Comparison of ENCODE assay signal across 20 cellular contexts in the genomic region with DNA sequence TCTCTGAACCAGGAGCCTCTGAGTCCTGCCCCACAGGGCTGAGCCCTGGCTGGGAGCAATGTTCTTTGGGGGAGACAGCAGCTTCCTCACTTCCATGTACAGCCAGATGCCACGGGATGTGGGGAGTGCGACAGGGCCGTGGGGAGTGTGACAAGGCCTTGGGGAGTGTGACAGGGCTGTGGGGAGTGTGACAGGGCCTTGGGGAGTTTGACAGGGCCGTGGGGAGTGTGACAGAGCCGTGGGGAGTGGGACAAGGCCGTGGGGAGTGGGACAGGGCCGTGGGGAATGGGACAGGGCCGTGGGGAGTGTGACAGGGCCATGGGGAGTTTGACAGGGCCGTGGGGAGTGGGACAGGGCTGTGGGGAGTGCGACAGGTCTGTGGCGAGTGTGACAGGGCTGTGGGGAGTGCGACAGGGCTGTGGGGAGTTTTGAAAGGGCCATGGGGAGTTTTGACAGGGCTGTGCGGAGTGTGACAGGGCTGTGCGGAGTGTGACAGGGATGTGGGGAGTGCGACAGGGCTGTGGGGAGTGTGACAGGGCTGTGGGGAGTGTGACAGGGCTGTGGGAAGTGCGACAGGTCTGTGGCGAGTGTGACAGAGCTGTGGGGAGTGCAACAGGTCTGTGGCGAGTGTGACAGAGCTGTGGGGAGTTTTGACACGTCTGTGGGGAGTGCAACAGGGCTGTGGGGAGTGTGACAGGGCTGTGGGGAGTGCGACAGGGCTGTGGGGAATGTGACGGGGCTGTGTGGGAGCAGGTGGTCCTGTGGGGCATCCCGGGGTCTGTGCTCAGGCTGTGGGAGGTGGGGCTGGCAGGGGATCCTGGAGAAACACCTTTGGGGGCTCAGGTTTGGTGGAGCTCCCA. TPM values are rescaled to one million over a fixed set of nuclear protein-coding genes. Genes with fewer than 3 reads are reported as not detected.
A peak's percentile ranks its signal among the peaks of the same experiment; 100 is the strongest.
DNase-seq lines count a peak whose midpoint lies in the region; ATAC-seq and TF ChIP-seq lines count a peak whose summit lies in the region.
"Had no signal": no experiment of that assay in that cellular context is flagged by ENCODE, and none has a peak within 500 bp of the region (broad histone marks: within the 10 kb centered on the region; RNA-seq: fewer than 3 reads in every experiment).

No MANE protein-coding gene starts in this region.

- H3K4me3 Mint-ChIP-seq in activated T-helper 2 cell treated with anti-CD3 and anti-CD28 coated beads, Interferon-gamma antibody, Interleukin-2, Interleukin-4, amounts not matched to agents 10 μg/mL and 5 μg/mL and 100 μg/mL, durations not matched to agents 14 hours and 24 hours and 36 hours (ENCODE audit: low read depth), result no peak overlapping the region
- H3K4me3 Mint-ChIP-seq: GM23338 had no signal

- H3K9me3 Mint-ChIP-seq in activated T-helper 2 cell treated with anti-CD3 and anti-CD28 coated beads, Interferon-gamma antibody, Interleukin-2, Interleukin-4, amounts not matched to agents 10 μg/mL and 5 μg/mL and 100 μg/mL, durations not matched to agents 14 hours and 24 hours and 36 hours, result no peaks in the 10 kb centered on the region
- H3K9me3 Mint-ChIP-seq: GM23338 had no signal

- DNase-seq in colonic mucosa (peak; percentile 9), right lobe of liver (no peak), osteoblast (ENCODE audit: insufficient read length, low spot score, missing footprints) (peak; percentile 48), NCI-H1092 (lab: John Stamatoyannopoulos, UW) (no peak)
- no peak for DNase-seq in activated naive CD4-positive, alpha-beta T cell treated with anti-CD3 and anti-CD28 coated beads, Interleukin-2, amount 50 U/mL, for 16 hours
- DNase-seq in activated T-helper 2 cell treated with anti-CD3 and anti-CD28 coated beads, Interferon-gamma antibody, Interleukin-2, Interleukin-4, amounts not matched to agents 10 μg/mL and 5 μg/mL and 100 μg/mL, durations not matched to agents 14 hours and 24 hours and 36 hours (ENCODE audit: low spot score), result no peak
- DNase-seq: DMS 273 treated with DMSO at 0.1 percent for 48 hours, GDM1, NCI-H1092 treated with DMSO at 0.1 percent for 48 hours, NCI-H2081 treated with DMSO at 0.1 percent for 48 hours, NCI-H510A, PC-9 had no signal

- H3K27ac ChIP-seq in BLaER1 (no peak overlapping the region), colonic mucosa (no peak overlapping the region), right lobe of liver (peak overlapping the region; percentile 89 to 90 (median 90)), osteoblast (ENCODE audit: low read depth, low read length) (no peak overlapping the region)
- H3K27ac ChIP-seq: KMS-11, PC-9 had no signal

- H3K9ac ChIP-seq in BLaER1 (no peak overlapping the region), colonic mucosa (ENCODE audit: low read depth in 2 of 2, low read length in 2 of 2) (no peak overlapping the region)
- H3K9ac ChIP-seq: KMS-11 had no signal

- H3K4me2 ChIP-seq in BLaER1 (peak overlapping the region; percentile 59), osteoblast (ENCODE audit: insufficient read depth, low read length) (no peak overlapping the region)
- H3K4me2 ChIP-seq: GM23338, KMS-11, PC-9 had no signal

- no peaks in the 10 kb centered on the region for H3K36me3 Mint-ChIP-seq in activated T-helper 2 cell treated with anti-CD3 and anti-CD28 coated beads, Interferon-gamma antibody, Interleukin-2, Interleukin-4, amounts not matched to agents 10 μg/mL and 5 μg/mL and 100 μg/mL, durations not matched to agents 14 hours and 24 hours and 36 hours (ENCODE audit: low read depth)

- no peak overlapping the region for H3K27ac Mint-ChIP-seq in activated T-helper 2 cell treated with anti-CD3 and anti-CD28 coated beads, Interferon-gamma antibody, Interleukin-2, Interleukin-4, amounts not matched to agents 10 μg/mL and 5 μg/mL and 100 μg/mL, durations not matched to agents 14 hours and 24 hours and 36 hours
- H3K27ac Mint-ChIP-seq: GM23338 had no signal

- no peak overlapping the region for H2AFZ ChIP-seq in osteoblast (ENCODE audit: low read length)
- H2AFZ ChIP-seq: GM23338, PC-9 had no signal

- WGBS in right lobe of liver (ENCODE audit: insufficient coverage, low coverage, low lambda C conversion rate, missing lambda C conversion rate), result 23% methylated on average over 18 of the region's 22 CpGs

- peaks cover 16% of the 10 kb centered on the region for H3K27me3 Mint-ChIP-seq in activated T-helper 2 cell treated with anti-CD3 and anti-CD28 coated beads, Interferon-gamma antibody, Interleukin-2, Interleukin-4, amounts not matched to agents 10 μg/mL and 5 μg/mL and 100 μg/mL, durations not matched to agents 14 hours and 24 hours and 36 hours (ENCODE audit: low read depth)

- H3K9me3 ChIP-seq in BLaER1, result no peaks in the 10 kb centered on the region
- H3K9me3 ChIP-seq in colonic mucosa, result no peaks in the 10 kb centered on the region
- H3K9me3 ChIP-seq in right lobe of liver, result no peaks in the 10 kb centered on the region
- no peaks in the 10 kb centered on the region for H3K9me3 ChIP-seq in osteoblast (ENCODE audit: low read depth, low read length)

- ATAC-seq in right lobe of liver, result peak; percentile 0 to 1 (median 0)
- ATAC-seq in HG03175 (IDR thresholded peaks at IDR 0.05; ENCODE audit: unreplicated experiment), result no peak
- ATAC-seq: GM12878, GM23338, HCT116 had no signal

- no peaks in the 10 kb centered on the region for H3K36me3 ChIP-seq in BLaER1
- no peaks in the 10 kb centered on the region for H3K36me3 ChIP-seq in colonic mucosa
- H3K36me3 ChIP-seq in right lobe of liver, result no peaks in the 10 kb centered on the region
- H3K36me3 ChIP-seq in osteoblast (ENCODE audit: insufficient read depth, low read length), result no peaks in the 10 kb centered on the region

- H3K4me3 ChIP-seq in BLaER1 (no peak overlapping the region), colonic mucosa (no peak overlapping the region), right lobe of liver (peak overlapping the region in 2 of 3 donors; percentile 25 to 41), osteoblast (ENCODE audit: insufficient read depth, low read length) (no peak overlapping the region)
- H3K4me3 ChIP-seq: GM12878, GM23338, PC-9 had no signal

- H3K4me1 Mint-ChIP-seq in activated T-helper 2 cell treated with anti-CD3 and anti-CD28 coated beads, Interferon-gamma antibody, Interleukin-2, Interleukin-4, amounts not matched to agents 10 μg/mL and 5 μg/mL and 100 μg/mL, durations not matched to agents 14 hours and 24 hours and 36 hours (ENCODE audit: low read depth), result no peaks in the 10 kb centered on the region

- no peaks in the 10 kb centered on the region for H3K79me2 ChIP-seq in osteoblast (ENCODE audit: insufficient read depth, low read length)

- peaks cover 39% of the 10 kb centered on the region for H3K27me3 ChIP-seq in BLaER1
- H3K27me3 ChIP-seq in colonic mucosa, result peaks cover 4% of the 10 kb centered on the region
- no peaks in the 10 kb centered on the region for H3K27me3 ChIP-seq in right lobe of liver
- H3K27me3 ChIP-seq in osteoblast (ENCODE audit: insufficient read depth, low read length), result peaks cover 20% of the 10 kb centered on the region

- H3K4me1 ChIP-seq in BLaER1 (peaks cover 37% of the 10 kb centered on the region), colonic mucosa (peaks cover 5% of the 10 kb centered on the region), right lobe of liver (peaks cover 0 to 42% (median 18%) of the 10 kb centered on the region in 4 donors), osteoblast (ENCODE audit: insufficient read depth, low read length) (peaks cover 7% of the 10 kb centered on the region)

- H4K20me1 ChIP-seq in BLaER1, result no peaks in the 10 kb centered on the region
- H4K20me1 ChIP-seq in osteoblast (ENCODE audit: insufficient read depth, low read length), result no peaks in the 10 kb centered on the region

- intact Hi-C loops in colonic mucosa (cut with DNase I), result loop anchor here (5.0 kb wide), 2 partner anchors 38 to 462 kb away; no protein-coding TSS in a partner anchor
- intact Hi-C loops in right lobe of liver (cut with DNase I), result loop anchor here in 1 of 2 donors (5.0 kb wide), 1 partner anchor 38 kb away; no protein-coding TSS in a partner anchor
- intact Hi-C loops in activated T-helper 2 cell treated with anti-CD3 and anti-CD28 coated beads, Interferon-gamma antibody, Interleukin-2, Interleukin-4, amounts not matched to agents 10 μg/mL and 5 μg/mL and 100 μg/mL, durations not matched to agents 14 hours and 24 hours and 36 hours (cut with micrococcal nuclease), result loop anchor here (5.0 to 10.0 kb wide), 2 partner anchors 38 to 464 kb away; no protein-coding TSS in a partner anchor

- TF ChIP-seq CTCF in colonic mucosa (IDR thresholded peaks at IDR 0.05) (no peak), right lobe of liver (IDR thresholded peaks at IDR 0.05) (no peak), osteoblast (IDR thresholded peaks at IDR 0.05; ENCODE audit: extremely low read depth, low read depth, low read length) (no peak)

- TF ChIP-seq POLR2A in right lobe of liver (IDR thresholded peaks at IDR 0.05), result no peak

RNA-seq across cellular contexts. Expression of gene KRTAP5-6, which starts 6.6 kb away (rescaled TPM):
- total RNA-seq in colonic mucosa (not detected), right lobe of liver (1 to 10 TPM in 3 of 6 experiments, under 1 TPM in 2, not detected in 1; 0.79 to 1.5 (median 1.2) TPM), osteoblast (not detected in 2 replicates)
- not detected in 2 replicates for total RNA-seq in activated T-helper 2 cell treated with anti-CD3 and anti-CD28 coated beads, Interferon-gamma antibody, Interleukin-2, Interleukin-4, amounts not matched to agents 10 μg/mL and 5 μg/mL and 100 μg/mL, durations not matched to agents 14 hours and 24 hours and 36 hours
- total RNA-seq: A172, GM12878, GM23338, M059J, PC-9 had no signal

RNA-seq across cellular contexts. Expression of gene IFITM10, which starts 60.0 kb away (rescaled TPM):
- 1 to 10 TPM in 1 of 2 donors, under 1 TPM in 1; 0.42 to 1.1 TPM for total RNA-seq in colonic mucosa
- total RNA-seq in right lobe of liver, result 10 to 100 TPM in 1 of 6 experiments, 1 to 10 TPM in 5; 1.3 to 11.4 (median 6.7) TPM
- 15.0 and 18.1 TPM in 2 replicates for total RNA-seq in osteoblast
- total RNA-seq in activated T-helper 2 cell treated with anti-CD3 and anti-CD28 coated beads, Interferon-gamma antibody, Interleukin-2, Interleukin-4, amounts not matched to agents 10 μg/mL and 5 μg/mL and 100 μg/mL, durations not matched to agents 14 hours and 24 hours and 36 hours, result 0.14 and 0.34 TPM in 2 replicates
- total RNA-seq: GM12878, GM23338 had no signal

Comparison
In these comparisons a context has a peak if more than half of its experiments do, and no peak if none do; other contexts are left out.
1. H3K27ac ChIP-seq: peak in right lobe of liver (3 of 3); none in BLaER1 (single experiment), colonic mucosa (single experiment) and osteoblast (single experiment).
2. H3K4me3 ChIP-seq: peak in right lobe of liver (2 of 3); none in BLaER1 (single experiment), colonic mucosa (single experiment) and osteoblast (single experiment).
3. DNase-seq: peak in colonic mucosa (single experiment) and osteoblast (single experiment); none in right lobe of liver (0 of 3), activated naive CD4-positive, alpha-beta T cell treated with anti-CD3 and anti-CD28 coated beads, Interleukin-2, amount 50 U/mL, for 16 hours (single experiment), NCI-H1092 (single experiment) and activated T-helper 2 cell treated with anti-CD3 and anti-CD28 coated beads, Interferon-gamma antibody, Interleukin-2, Interleukin-4, amounts not matched to agents 10 μg/mL and 5 μg/mL and 100 μg/mL, durations not matched to agents 14 hours and 24 hours and 36 hours (single experiment).